In the genomic region with DNA sequence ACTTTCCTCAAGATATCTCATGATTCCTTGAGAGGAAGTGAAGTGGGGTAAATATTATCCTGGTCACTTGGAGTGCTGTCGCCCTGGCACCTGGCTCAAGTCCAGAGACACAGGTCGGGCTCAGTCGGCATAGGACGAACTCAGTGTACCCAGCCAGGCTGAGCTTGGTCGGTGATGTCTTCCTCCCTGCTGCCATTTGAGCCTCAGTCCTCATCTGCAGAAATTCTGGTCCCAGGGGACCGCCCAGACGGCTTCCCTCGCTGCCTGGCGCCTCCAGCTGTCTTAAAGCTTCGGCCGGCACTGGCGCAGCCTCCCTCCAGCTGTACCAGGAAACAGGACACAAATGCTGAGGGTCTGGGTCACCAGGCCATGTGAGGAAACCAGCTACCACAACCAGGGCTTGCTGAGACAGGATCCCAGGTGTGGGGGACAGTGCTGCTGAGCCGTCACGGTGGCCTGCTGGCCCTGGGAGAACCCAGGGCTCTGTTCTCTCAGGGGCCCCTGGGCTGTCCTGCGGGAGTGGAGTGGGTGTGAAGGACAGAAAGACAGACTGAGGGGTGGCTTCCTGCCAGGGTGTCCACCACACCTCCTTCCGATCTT, we compare ENCODE assay signal across 13 cellular contexts. TPM values are rescaled to one million over a fixed set of nuclear protein-coding genes. Genes with fewer than 3 reads are reported as not detected.
DNase-seq lines count a peak whose midpoint lies in the region; ATAC-seq and TF ChIP-seq lines count a peak whose summit lies in the region.
"Had no signal": no experiment of that assay in that cellular context is flagged by ENCODE, and none has a peak within 500 bp of the region (broad histone marks: within the 10 kb centered on the region; RNA-seq: fewer than 3 reads in every experiment).

No MANE protein-coding gene starts in this region.

- POLR2A ChIA-PET in activated naive CD8-positive, alpha-beta T cell treated with anti-CD3 and anti-CD28 coated beads, Interleukin-2, amount 10 ng/mL, durations not matched to agents 7 days and 5 days (lab: Charles Lee): interaction anchor here (0.6 to 1.5 kb wide), 5 partner anchors 23 to 210 kb away, joined by 3 to 6 read pairs (median 4); a partner anchor contains a TSS

- TF ChIP-seq CTCF in upper lobe of right lung (IDR thresholded peaks at IDR 0.05): no peak

- H3K36me3 Mint-ChIP-seq in activated naive CD8-positive, alpha-beta T cell treated with anti-CD3 and anti-CD28 coated beads, Interleukin-2, amount 10 ng/mL, durations not matched to agents 7 days and 5 days: no peaks in the 10 kb centered on the region
- no peaks in the 10 kb centered on the region for H3K36me3 Mint-ChIP-seq in activated naive CD8-positive, alpha-beta T cell treated with anti-CD3 and anti-CD28 coated beads, Interleukin-2, amount 50 U/mL, for 24 hours (ENCODE audit: low read depth)

- peaks cover 16% of the 10 kb centered on the region for H3K4me1 Mint-ChIP-seq in activated naive CD8-positive, alpha-beta T cell treated with anti-CD3 and anti-CD28 coated beads, Interleukin-2, amount 10 ng/mL, durations not matched to agents 7 days and 5 days
- H3K4me1 Mint-ChIP-seq in activated naive CD8-positive, alpha-beta T cell treated with anti-CD3 and anti-CD28 coated beads, Interleukin-2, amount 50 U/mL, for 24 hours: peaks cover 27% of the 10 kb centered on the region

- DNase-seq in activated naive CD8-positive, alpha-beta T cell treated with anti-CD3 and anti-CD28 coated beads, Interleukin-2, amount 10 ng/mL, durations not matched to agents 7 days and 5 days: no peak
- DNase-seq in activated naive CD8-positive, alpha-beta T cell treated with anti-CD3 and anti-CD28 coated beads, Interleukin-2, amount 50 U/mL, for 24 hours: no peak
- DNase-seq in SJSA1 (ENCODE audit: low read depth in 1 of 2, low spot score in 2 of 2): no peak
- peak; percentile 46 for DNase-seq in left kidney (ENCODE audit: low read depth, low spot score)
- peak; percentile 85 for DNase-seq in upper lobe of right lung
- DNase-seq in kidney glomerular epithelial cell (lab: John Stamatoyannopoulos, UW): no peak
- DNase-seq: effector CD8-positive, alpha-beta T cell; NCI-H2029 treated with DMSO at 0.1 percent for 48 hours; stimulated activated CD4-positive, alpha-beta T cell treated with anti-CD3 and anti-CD28 coated beads, Interleukin-2, amount 100 ng/mL, for 48 hours had no signal

- intact Hi-C loops in upper lobe of right lung (cut with DNase I): no loop called here

- no peaks in the 10 kb centered on the region for H3K9me3 Mint-ChIP-seq in activated naive CD8-positive, alpha-beta T cell treated with anti-CD3 and anti-CD28 coated beads, Interleukin-2, amount 10 ng/mL, durations not matched to agents 7 days and 5 days
- H3K9me3 Mint-ChIP-seq in activated naive CD8-positive, alpha-beta T cell treated with anti-CD3 and anti-CD28 coated beads, Interleukin-2, amount 50 U/mL, for 24 hours: no peaks in the 10 kb centered on the region

- ATAC-seq in activated naive CD8-positive, alpha-beta T cell treated with anti-CD3 and anti-CD28 coated beads, Interleukin-2, amount 10 ng/mL, durations not matched to agents 7 days and 5 days (ENCODE audit: low read depth): no peak
- no peak for ATAC-seq in activated naive CD8-positive, alpha-beta T cell treated with anti-CD3 and anti-CD28 coated beads, Interleukin-2, amount 50 U/mL, for 24 hours
- peak; percentile 61 for ATAC-seq in upper lobe of right lung
- ATAC-seq in GM19395 (IDR thresholded peaks at IDR 0.05; ENCODE audit: unreplicated experiment): no peak
- no peak for ATAC-seq in GM18870 (IDR thresholded peaks at IDR 0.05; ENCODE audit: unreplicated experiment)

- H3K4me1 ChIP-seq in SJSA1 (replicated peaks): peaks cover 42% of the 10 kb centered on the region
- peaks cover 40% of the 10 kb centered on the region for H3K4me1 ChIP-seq in upper lobe of right lung

- no peaks in the 10 kb centered on the region for H3K27me3 ChIP-seq in SJSA1 (replicated peaks)
- no peaks in the 10 kb centered on the region for H3K27me3 ChIP-seq in upper lobe of right lung
- H3K27me3 ChIP-seq: suprapubic skin had no signal

- H3K9me3 ChIP-seq in SJSA1 (replicated peaks) (no peaks in the 10 kb centered on the region), upper lobe of right lung (no peaks in the 10 kb centered on the region)
- H3K9me3 ChIP-seq: neutrophil, suprapubic skin had no signal

- H3K4me3 ChIP-seq in SJSA1 (no peak overlapping the region), upper lobe of right lung (no peak overlapping the region)
- H3K4me3 ChIP-seq: suprapubic skin had no signal

- no peaks in the 10 kb centered on the region for H3K36me3 ChIP-seq in SJSA1
- H3K36me3 ChIP-seq in upper lobe of right lung: no peaks in the 10 kb centered on the region
- H3K36me3 ChIP-seq: neutrophil, suprapubic skin had no signal

- H3K4me3 Mint-ChIP-seq in activated naive CD8-positive, alpha-beta T cell treated with anti-CD3 and anti-CD28 coated beads, Interleukin-2, amount 10 ng/mL, durations not matched to agents 7 days and 5 days: peak overlapping the region; percentile 35
- H3K4me3 Mint-ChIP-seq in activated naive CD8-positive, alpha-beta T cell treated with anti-CD3 and anti-CD28 coated beads, Interleukin-2, amount 50 U/mL, for 24 hours: no peak overlapping the region

- H3K27ac ChIP-seq in SJSA1: 0 out of 2 replicates have a peak overlapping the region, but pooled peaks have one; percentile 38
- H3K27ac ChIP-seq in upper lobe of right lung: peak overlapping the region; percentile 78
- H3K27ac ChIP-seq: neutrophil, suprapubic skin had no signal

- H3K27ac Mint-ChIP-seq in activated naive CD8-positive, alpha-beta T cell treated with anti-CD3 and anti-CD28 coated beads, Interleukin-2, amount 10 ng/mL, durations not matched to agents 7 days and 5 days: no peak overlapping the region
- no peak overlapping the region for H3K27ac Mint-ChIP-seq in activated naive CD8-positive, alpha-beta T cell treated with anti-CD3 and anti-CD28 coated beads, Interleukin-2, amount 50 U/mL, for 24 hours

- peaks cover 21% of the 10 kb centered on the region for H3K27me3 Mint-ChIP-seq in activated naive CD8-positive, alpha-beta T cell treated with anti-CD3 and anti-CD28 coated beads, Interleukin-2, amount 10 ng/mL, durations not matched to agents 7 days and 5 days
- no peaks in the 10 kb centered on the region for H3K27me3 Mint-ChIP-seq in activated naive CD8-positive, alpha-beta T cell treated with anti-CD3 and anti-CD28 coated beads, Interleukin-2, amount 50 U/mL, for 24 hours

RNA-seq across cellular contexts. Expression of a gene that starts 5.0 kb away (rescaled TPM):
- total RNA-seq in activated naive CD8-positive, alpha-beta T cell treated with anti-CD3 and anti-CD28 coated beads, Interleukin-2, amount 10 ng/mL, durations not matched to agents 7 days and 5 days: 100 to 1,000 TPM; 197 to 200 TPM
- 117 and 196 TPM in 2 replicates for total RNA-seq in SJSA1 (2014; rRNA removed; shearing (Covaris generic))
- 172 TPM for total RNA-seq in upper lobe of right lung

Comparison
In these comparisons a context has a peak if more than half of its experiments do, and no peak if none do; other contexts are left out.
1. DNase-seq: peak in left kidney (single experiment) and upper lobe of right lung (single experiment); none in activated naive CD8-positive, alpha-beta T cell treated with anti-CD3 and anti-CD28 coated beads, Interleukin-2, amount 10 ng/mL, durations not matched to agents 7 days and 5 days (single experiment), activated naive CD8-positive, alpha-beta T cell treated with anti-CD3 and anti-CD28 coated beads, Interleukin-2, amount 50 U/mL, for 24 hours (single experiment), SJSA1 (0 of 2) and kidney glomerular epithelial cell (single experiment).